ENCODE assay signal across 20 cellular contexts in the genomic region with DNA sequence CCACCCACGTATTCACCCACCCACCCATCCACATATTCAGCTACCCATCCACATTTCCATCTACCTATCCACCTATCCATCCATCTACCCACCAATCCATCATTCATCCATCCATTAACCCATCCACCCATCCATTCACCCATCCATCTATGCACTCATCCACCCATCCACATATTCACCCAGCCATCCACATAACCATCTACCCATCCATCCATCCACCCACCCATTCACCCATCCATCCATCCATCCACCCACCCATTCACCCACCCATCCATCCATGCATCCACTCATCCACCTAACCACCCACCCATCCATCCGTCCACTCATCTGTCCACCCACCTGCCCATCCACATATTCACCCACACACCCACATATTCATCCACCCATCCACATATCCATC.
DNase-seq lines count a peak whose midpoint lies in the region; ATAC-seq, FAIRE-seq and TF ChIP-seq lines count a peak whose summit lies in the region.
"Had no signal": no experiment of that assay in that cellular context is flagged by ENCODE, and none has a peak within 500 bp of the region (broad histone marks: within the 10 kb centered on the region; RNA-seq: fewer than 3 reads in every experiment).

No MANE protein-coding gene starts in this region.

- no peaks in the 10 kb centered on the region for H3K9me3 Mint-ChIP-seq in chondrocyte (ENCODE audit: low read depth)
- H3K9me3 Mint-ChIP-seq in natural killer cell treated with Interleukin-12 subunit alpha and Interleukin-12 subunit beta and Interleukin-15 and Interleukin-18, amount 100 ng/mL, for 72 hours, result no peaks in the 10 kb centered on the region
- H3K9me3 Mint-ChIP-seq: activated naive CD4-positive, alpha-beta T cell treated with anti-CD3 and anti-CD28 coated beads, Interleukin-2, amount 10 ng/mL, durations not matched to agents 7 days and 5 days had no signal

- peaks cover 13% of the 10 kb centered on the region for H3K36me3 Mint-ChIP-seq in chondrocyte (ENCODE audit: low read depth)
- peaks cover 25% of the 10 kb centered on the region for H3K36me3 Mint-ChIP-seq in natural killer cell treated with Interleukin-12 subunit alpha and Interleukin-12 subunit beta and Interleukin-15 and Interleukin-18, amount 100 ng/mL, for 72 hours

- no peaks in the 10 kb centered on the region for H3K9me3 ChIP-seq in BLaER1
- H3K9me3 ChIP-seq: colonic mucosa, SJSA1 had no signal

- peaks cover 39% of the 10 kb centered on the region for H3K4me1 ChIP-seq in BLaER1
- H3K4me1 ChIP-seq: colonic mucosa, SJSA1 had no signal

- H3K4me3 ChIP-seq in BLaER1, result no peak overlapping the region
- H3K4me3 ChIP-seq: colonic mucosa, SJSA1 had no signal

- no peak for DNase-seq in GM12892 (ENCODE audit: insufficient read length)
- peak; percentile 19 for DNase-seq in chondrocyte (ENCODE audit: low spot score)
- DNase-seq in natural killer cell treated with Interleukin-12 subunit alpha and Interleukin-12 subunit beta and Interleukin-15 and Interleukin-18, amount 100 ng/mL, for 72 hours (ENCODE audit: low spot score), result no peak
- no peak for DNase-seq in stimulated activated CD4-positive, alpha-beta T cell treated with anti-CD3 and anti-CD28 coated beads, Interleukin-12 subunit alpha, Interleukin-12 subunit beta, amount 100 ng/mL, for 4 hours
- no peak for DNase-seq in cortex of kidney (lab: John Stamatoyannopoulos, UW)
- DNase-seq: activated naive CD4-positive, alpha-beta T cell treated with anti-CD3 and anti-CD28 coated beads, Interleukin-2, amount 10 ng/mL, durations not matched to agents 7 days and 5 days; activated T-cell treated with anti-CD3 and anti-CD28 coated beads, Interleukin-2, amount 50 U/mL, for 1 hour; colonic mucosa; left cardiac atrium; NCI-H1417 treated with DMSO at 0.1 percent for 48 hours; NCI-H446; NCI-H82; trophoblast cell had no signal

- no peak for ATAC-seq in natural killer cell treated with Interleukin-12 subunit alpha and Interleukin-12 subunit beta and Interleukin-15 and Interleukin-18, amount 100 ng/mL, for 72 hours
- ATAC-seq in esophagus mucosa, result no peak

- TF ChIP-seq POLR2A in GM12892 (IDR thresholded peaks at IDR 0.05; ENCODE audit: low read depth, low read length), result no peak

- peak overlapping the region; percentile 80; the same call in 1 of the 2 replicates for H3K4me2 ChIP-seq in BLaER1

- 0 out of 2 replicates have a peak, but pooled peaks cover 17% of the 10 kb centered on the region for H3K36me3 ChIP-seq in BLaER1
- H3K36me3 ChIP-seq: colonic mucosa, SJSA1 had no signal

- peaks cover 4% of the 10 kb centered on the region for H3K4me1 Mint-ChIP-seq in chondrocyte (ENCODE audit: low read depth)
- peaks cover 49 to 56% of the 10 kb centered on the region in 2 donors for H3K4me1 Mint-ChIP-seq in natural killer cell treated with Interleukin-12 subunit alpha and Interleukin-12 subunit beta and Interleukin-15 and Interleukin-18, amount 100 ng/mL, for 72 hours (ENCODE audit: low read depth in 2 of 2)

- H3K4me3 Mint-ChIP-seq in chondrocyte (ENCODE audit: unreplicated experiment), result no peak overlapping the region
- no peak overlapping the region for H3K4me3 Mint-ChIP-seq in natural killer cell treated with Interleukin-12 subunit alpha and Interleukin-12 subunit beta and Interleukin-15 and Interleukin-18, amount 100 ng/mL, for 72 hours
- H3K4me3 Mint-ChIP-seq: activated naive CD4-positive, alpha-beta T cell treated with anti-CD3 and anti-CD28 coated beads, Interleukin-2, amount 10 ng/mL, durations not matched to agents 7 days and 5 days; CD14-positive monocyte had no signal

- no peak overlapping the region for H3K9ac ChIP-seq in BLaER1

- TF ChIP-seq CTCF in chondrocyte (IDR thresholded peaks at IDR 0.05), result no peak

- no peaks in the 10 kb centered on the region for H3K27me3 Mint-ChIP-seq in chondrocyte (ENCODE audit: low read depth)
- no peaks in the 10 kb centered on the region for H3K27me3 Mint-ChIP-seq in natural killer cell treated with Interleukin-12 subunit alpha and Interleukin-12 subunit beta and Interleukin-15 and Interleukin-18, amount 100 ng/mL, for 72 hours
- H3K27me3 Mint-ChIP-seq: activated naive CD4-positive, alpha-beta T cell treated with anti-CD3 and anti-CD28 coated beads, Interleukin-2, amount 10 ng/mL, durations not matched to agents 7 days and 5 days had no signal

- H3K27ac ChIP-seq in BLaER1, result no peak overlapping the region
- H3K27ac ChIP-seq: colonic mucosa, SJSA1 had no signal

- peaks cover 38% of the 10 kb centered on the region for H3K27me3 ChIP-seq in BLaER1
- H3K27me3 ChIP-seq: colonic mucosa, SJSA1 had no signal

- peaks cover 71% of the 10 kb centered on the region for H4K20me1 ChIP-seq in BLaER1

- peak; percentile 62 for FAIRE-seq in GM12892 (lab: Jason Lieb, UNC)
- FAIRE-seq: bronchial epithelial cell, frontal cortex, TTC549 had no signal

- no peak overlapping the region for H3K27ac Mint-ChIP-seq in chondrocyte (ENCODE audit: unreplicated experiment)
- H3K27ac Mint-ChIP-seq in natural killer cell treated with Interleukin-12 subunit alpha and Interleukin-12 subunit beta and Interleukin-15 and Interleukin-18, amount 100 ng/mL, for 72 hours, result peak overlapping the region; percentile 57 to 73
